In genomic region chr21:34639882-34640788, GRCh38 we compare ENCODE assay signal across 1 cellular context.
A peak's percentile ranks its signal among the peaks of the same experiment; 100 is the strongest.
TF ChIP-seq lines count a peak whose summit lies in the region.

No MANE protein-coding gene starts in this region.

TF ChIP-seq in GM12878, 131 proteins besides CTCF, POLR2A, EP300 and RAD21 (continued from another document):
- TF ChIP-seq RBBP5 (conservative IDR thresholded peaks at IDR 0.05), result no peak
- peak; percentile 98 for TF ChIP-seq JUNB (IDR thresholded peaks at IDR 0.05)
- TF ChIP-seq, protein P1, sequence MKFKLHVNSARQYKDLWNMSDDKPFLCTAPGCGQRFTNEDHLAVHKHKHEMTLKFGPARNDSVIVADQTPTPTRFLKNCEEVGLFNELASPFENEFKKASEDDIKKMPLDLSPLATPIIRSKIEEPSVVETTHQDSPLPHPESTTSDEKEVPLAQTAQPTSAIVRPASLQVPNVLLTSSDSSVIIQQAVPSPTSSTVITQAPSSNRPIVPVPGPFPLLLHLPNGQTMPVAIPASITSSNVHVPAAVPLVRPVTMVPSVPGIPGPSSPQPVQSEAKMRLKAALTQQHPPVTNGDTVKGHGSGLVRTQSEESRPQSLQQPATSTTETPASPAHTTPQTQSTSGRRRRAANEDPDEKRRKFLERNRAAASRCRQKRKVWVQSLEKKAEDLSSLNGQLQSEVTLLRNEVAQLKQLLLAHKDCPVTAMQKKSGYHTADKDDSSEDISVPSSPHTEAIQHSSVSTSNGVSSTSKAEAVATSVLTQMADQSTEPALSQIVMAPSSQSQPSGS (IDR thresholded peaks at IDR 0.05; ENCODE audit: low read length), result peak; percentile 86
- TF ChIP-seq WRNIP1 (IDR thresholded peaks at IDR 0.05; ENCODE audit: borderline replicate concordance, low read depth, low read length), result no peak
- no peak for TF ChIP-seq ESRRA (IDR thresholded peaks at IDR 0.05; ENCODE audit: low read length)
- TF ChIP-seq MEF2B (IDR thresholded peaks at IDR 0.05; ENCODE audit: partially characterized antibody, poor library complexity, severe bottlenecking), result peak; percentile 7
- TF ChIP-seq ZNF622 (IDR thresholded peaks at IDR 0.05), result no peak
- TF ChIP-seq ZNF217 (IDR thresholded peaks at IDR 0.05), result 0 out of 2 replicates have a peak, but pooled peaks have one; percentile 12
- no peak for TF ChIP-seq ZNF274 (IDR thresholded peaks at IDR 0.05; ENCODE audit: insufficient read depth, insufficient read length)
- TF ChIP-seq SKIL (IDR thresholded peaks at IDR 0.05; ENCODE audit: low read depth, poor library complexity, severe bottlenecking), result peak; percentile 69
- TF ChIP-seq GATAD2B (conservative IDR thresholded peaks at IDR 0.05; ENCODE audit: low read depth), result no peak
- no peak for TF ChIP-seq SMARCA5 (IDR thresholded peaks at IDR 0.05)
- TF ChIP-seq PAX5 (IDR thresholded peaks at IDR 0.05; ENCODE audit: borderline replicate concordance, low read depth, low read length), result no peak
